In the genomic region with DNA sequence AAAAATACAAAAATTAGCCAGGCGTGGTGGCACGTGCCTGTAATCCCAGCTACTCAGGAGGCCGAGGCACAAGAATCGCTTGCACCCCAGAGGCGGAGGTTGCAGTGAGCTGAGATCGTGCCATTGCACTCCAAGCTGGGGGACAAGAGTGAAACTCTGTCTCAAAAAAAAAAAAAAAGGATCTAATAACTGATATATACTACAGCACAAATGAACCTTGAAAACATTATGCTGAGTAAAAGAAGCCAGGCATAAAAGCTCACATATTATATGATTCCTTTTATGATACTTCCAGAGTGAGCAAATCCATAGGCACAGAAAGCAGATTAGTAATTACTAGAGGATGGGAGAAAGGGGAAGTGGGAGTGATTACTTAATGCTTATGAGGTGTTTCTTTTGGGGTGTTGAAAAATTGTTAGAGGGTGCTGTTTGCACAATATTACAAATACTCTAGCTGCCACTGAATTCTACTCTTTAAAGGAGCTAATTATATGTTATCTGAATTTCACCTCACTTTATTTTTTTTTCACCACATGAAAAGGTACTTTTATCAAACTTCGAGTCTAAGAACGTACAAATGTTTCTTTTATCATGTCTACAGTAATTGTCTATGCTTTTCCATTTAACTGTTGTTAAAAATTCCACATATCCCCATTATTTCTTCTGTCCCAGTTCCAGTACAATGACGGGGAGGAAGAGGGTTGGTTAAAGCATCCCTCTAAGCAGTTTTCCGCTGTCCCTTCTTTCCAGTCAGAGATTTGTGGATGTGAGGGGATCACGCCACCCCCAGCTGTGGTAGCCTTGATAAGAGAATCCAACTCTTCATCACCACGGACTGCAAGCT, we compare ENCODE assay signal across 9 cellular contexts.
DNase-seq lines count a peak whose midpoint lies in the region; ATAC-seq, FAIRE-seq and TF ChIP-seq lines count a peak whose summit lies in the region.
"Had no signal": no experiment of that assay in that cellular context is flagged by ENCODE, and none has a peak within 500 bp of the region (broad histone marks: within the 10 kb centered on the region; RNA-seq: fewer than 3 reads in every experiment).

No MANE protein-coding gene starts in this region.

- H3K27ac ChIP-seq in keratinocyte (ENCODE audit: control insufficient read depth, insufficient read depth, low read length) (no peak overlapping the region), testis (peak overlapping the region; percentile 81 to 93)

- FAIRE-seq in keratinocyte (lab: Jason Lieb, UNC): no peak

- no peaks in the 10 kb centered on the region for H3K9me3 Mint-ChIP-seq in activated T-cell treated with anti-CD3 and anti-CD28 coated beads, Interleukin-2, amount 50 U/mL, for 72 hours
- H3K9me3 Mint-ChIP-seq in activated naive CD8-positive, alpha-beta T cell treated with anti-CD3 and anti-CD28 coated beads, Interleukin-2, amount 50 U/mL, for 24 hours: no peaks in the 10 kb centered on the region

- no peak overlapping the region for H3K4me3 ChIP-seq in keratinocyte (ENCODE audit: control insufficient read depth in 2 of 3, extremely low read depth in 1 of 3, insufficient read depth in 2 of 3, low read depth in 1 of 3, low read length in 3 of 3)
- peak overlapping the region; percentile 49 to 64 for H3K4me3 ChIP-seq in testis

- H3K36me3 Mint-ChIP-seq in activated T-cell treated with anti-CD3 and anti-CD28 coated beads, Interleukin-2, amount 50 U/mL, for 72 hours (ENCODE audit: insufficient read depth in 2 of 2): no peaks in the 10 kb centered on the region
- H3K36me3 Mint-ChIP-seq in activated naive CD8-positive, alpha-beta T cell treated with anti-CD3 and anti-CD28 coated beads, Interleukin-2, amount 50 U/mL, for 24 hours (ENCODE audit: low read depth): no peaks in the 10 kb centered on the region

- peak overlapping the region; percentile 86 for H3K4me2 ChIP-seq in keratinocyte (ENCODE audit: control insufficient read depth, extremely low read depth, insufficient read depth, low read depth, low read length)

- peaks cover 11% of the 10 kb centered on the region for H3K27me3 Mint-ChIP-seq in activated T-cell treated with anti-CD3 and anti-CD28 coated beads, Interleukin-2, amount 50 U/mL, for 72 hours (ENCODE audit: low read depth)
- peaks cover 3% of the 10 kb centered on the region for H3K27me3 Mint-ChIP-seq in activated naive CD8-positive, alpha-beta T cell treated with anti-CD3 and anti-CD28 coated beads, Interleukin-2, amount 50 U/mL, for 24 hours

- no peak for DNase-seq in activated T-cell treated with anti-CD3 and anti-CD28 coated beads, Interleukin-2, amount 50 U/mL, for 72 hours
- DNase-seq in activated T-cell treated with anti-CD3 and anti-CD28 coated beads for 4 hours (no peak), keratinocyte (ENCODE audit: low read depth, low spot score) (no peak), testis (no peak), germinal center (ENCODE audit: low spot score) (no peak)
- no peak for DNase-seq in activated naive CD8-positive, alpha-beta T cell treated with anti-CD3 and anti-CD28 coated beads, Interleukin-2, amount 50 U/mL, for 24 hours
- DNase-seq in activated CD8-positive, alpha-beta memory T cell treated with anti-CD3 and anti-CD28 coated beads, Interleukin-2, amount 50 U/mL, for 48 hours: no peak
- DNase-seq: SHP77 treated with DMSO at 0.1 percent for 48 hours had no signal

- H3K36me3 ChIP-seq in keratinocyte (ENCODE audit: control insufficient read depth in 2 of 2, extremely low read depth in 1 of 2, insufficient read depth in 2 of 2, low read length in 2 of 2): no peaks in the 10 kb centered on the region
- H3K36me3 ChIP-seq in testis (ENCODE audit: low read depth, missing control alignments): no peaks in the 10 kb centered on the region

- H3K4me1 Mint-ChIP-seq in activated T-cell treated with anti-CD3 and anti-CD28 coated beads, Interleukin-2, amount 50 U/mL, for 72 hours (ENCODE audit: low read depth): peaks cover 19% of the 10 kb centered on the region
- peaks cover 3% of the 10 kb centered on the region for H3K4me1 Mint-ChIP-seq in activated naive CD8-positive, alpha-beta T cell treated with anti-CD3 and anti-CD28 coated beads, Interleukin-2, amount 50 U/mL, for 24 hours

- H3K4me3 Mint-ChIP-seq in activated T-cell treated with anti-CD3 and anti-CD28 coated beads, Interleukin-2, amount 50 U/mL, for 72 hours: peak overlapping the region; percentile 87 to 95
- peak overlapping the region; percentile 72 for H3K4me3 Mint-ChIP-seq in activated naive CD8-positive, alpha-beta T cell treated with anti-CD3 and anti-CD28 coated beads, Interleukin-2, amount 50 U/mL, for 24 hours

- no peaks in the 10 kb centered on the region for H3K27me3 ChIP-seq in keratinocyte (ENCODE audit: control insufficient read depth, extremely low read depth, insufficient read depth, low read length)
- no peaks in the 10 kb centered on the region for H3K27me3 ChIP-seq in testis

- no peak overlapping the region for H3K9ac ChIP-seq in keratinocyte (ENCODE audit: control insufficient read depth, extremely low read depth, insufficient read depth, low read length)

- no peak for TF ChIP-seq POLR2A in testis (IDR thresholded peaks at IDR 0.05)

- 44 to 50% methylated on average over 12 of the region's 12 CpGs for WGBS in testis, 2 donors

- H2AFZ ChIP-seq in keratinocyte (ENCODE audit: control insufficient read depth, low read length): peak overlapping the region; percentile 87

- H3K9me1 ChIP-seq in keratinocyte (ENCODE audit: control insufficient read depth, extremely low read depth, insufficient read depth, low read length): no peaks in the 10 kb centered on the region

- H3K4me1 ChIP-seq in keratinocyte (ENCODE audit: control insufficient read depth, extremely low read depth, insufficient read depth, low read length): no peaks in the 10 kb centered on the region
- H3K4me1 ChIP-seq in testis: no peaks in the 10 kb centered on the region

- intact Hi-C loops in testis (cut with DNase I; ENCODE audit: low total_unique reads): no loop called here

- H4K20me1 ChIP-seq in keratinocyte (ENCODE audit: control insufficient read depth, extremely low read depth, insufficient read depth, low read length): no peaks in the 10 kb centered on the region

- H3K9me3 ChIP-seq in keratinocyte (ENCODE audit: control insufficient read depth, low read depth, low read length) (no peaks in the 10 kb centered on the region), testis (no peaks in the 10 kb centered on the region)

- no peak for ATAC-seq in activated T-cell treated with anti-CD3 and anti-CD28 coated beads, Interleukin-2, amount 50 U/mL, for 72 hours (replicated peaks in 1 of 2)
- no peak for ATAC-seq in activated naive CD8-positive, alpha-beta T cell treated with anti-CD3 and anti-CD28 coated beads, Interleukin-2, amount 50 U/mL, for 24 hours
- no peak for ATAC-seq in GM19328 (IDR thresholded peaks at IDR 0.05; ENCODE audit: unreplicated experiment)

- H3K27ac Mint-ChIP-seq in activated T-cell treated with anti-CD3 and anti-CD28 coated beads, Interleukin-2, amount 50 U/mL, for 72 hours: no peak overlapping the region
- no peak overlapping the region for H3K27ac Mint-ChIP-seq in activated naive CD8-positive, alpha-beta T cell treated with anti-CD3 and anti-CD28 coated beads, Interleukin-2, amount 50 U/mL, for 24 hours

- no peak for TF ChIP-seq CTCF in keratinocyte (optimal IDR thresholded peaks at IDR 0.05 in 1 of 3, IDR thresholded peaks at IDR 0.05 in 1 of 3, conservative IDR thresholded peaks at IDR 0.05 in 1 of 3; ENCODE audit: extremely low read depth in 1 of 3, insufficient read depth in 2 of 3, low read length in 3 of 3)
- no peak for TF ChIP-seq CTCF in testis (IDR thresholded peaks at IDR 0.05)

- no peaks in the 10 kb centered on the region for H3K79me2 ChIP-seq in keratinocyte (ENCODE audit: control insufficient read depth, insufficient read depth, low read length)

- dilution Hi-C loops in keratinocyte (cut with MboI; ENCODE audit: extremely low pct_ligation_motif_present, low sequenced_read_pairs): no loop called here

Comparison
In these comparisons a context has a peak if more than half of its experiments do, and no peak if none do; other contexts are left out.
1. H3K4me3 ChIP-seq: peak in testis (2 of 2); none in keratinocyte (0 of 3).